In the genomic region with DNA sequence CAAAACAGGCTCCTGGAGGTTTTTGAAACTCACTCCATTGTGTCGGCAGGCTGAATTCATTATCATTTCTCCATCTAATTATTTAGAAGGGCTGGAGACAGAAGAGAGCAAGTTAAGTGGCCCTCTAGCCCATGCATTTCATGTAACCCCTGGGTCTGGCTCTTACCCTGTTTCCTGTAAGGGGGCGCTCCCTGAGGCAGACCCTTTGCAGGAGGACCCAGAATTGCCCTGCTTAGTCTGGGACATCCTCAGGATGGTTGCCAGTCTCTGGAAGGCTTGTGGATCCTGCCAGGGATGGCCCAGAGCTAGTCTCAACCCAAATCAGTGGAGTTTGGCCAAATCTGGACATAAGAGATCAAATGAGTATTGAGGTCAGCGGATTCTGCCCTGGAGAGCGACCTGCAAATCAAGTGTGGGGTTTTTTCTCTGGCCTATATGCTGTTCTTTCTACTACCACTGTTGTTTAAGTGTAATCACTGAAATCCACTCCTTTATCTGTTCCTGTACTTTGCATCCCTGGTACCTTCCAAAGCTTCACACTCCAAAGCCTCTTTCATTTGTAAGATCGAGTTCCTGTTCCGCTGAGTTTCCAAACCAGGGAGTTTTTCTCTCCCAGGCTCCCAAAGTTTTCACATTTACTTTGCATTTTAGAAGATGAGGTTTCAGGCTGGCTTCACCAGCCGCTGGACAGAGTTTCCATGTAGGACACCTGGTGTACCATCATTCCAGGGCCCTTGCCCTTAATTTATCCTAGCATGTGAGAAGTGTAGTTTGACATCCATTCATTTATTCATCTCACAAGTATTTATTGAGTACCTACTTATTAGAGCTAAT, we compare ENCODE assay signal across 8 cellular contexts. TPM values are rescaled to one million over a fixed set of nuclear protein-coding genes. Genes with fewer than 3 reads are reported as not detected.
DNase-seq lines count a peak whose midpoint lies in the region; ATAC-seq and TF ChIP-seq lines count a peak whose summit lies in the region.

No MANE protein-coding gene starts in this region.

- H3K4me1 ChIP-seq in Panc1 (ENCODE audit: control insufficient read depth, insufficient read depth, low read length), result peaks cover 77% of the 10 kb centered on the region
- peaks cover 89 to 100% (median 97%) of the 10 kb centered on the region in 4 donors for H3K4me1 ChIP-seq in esophagus muscularis mucosa
- H3K4me1 ChIP-seq in trophoblast cell (ENCODE audit: control insufficient read depth in 1 of 2, insufficient read depth in 2 of 2, low read length in 2 of 2), result peaks cover 26 to 35% of the 10 kb centered on the region in 2 experiments

- H2AK5ac ChIP-seq in trophoblast cell (ENCODE audit: low read length), result no peak overlapping the region

- no peak overlapping the region for H4K12ac ChIP-seq in trophoblast cell (ENCODE audit: low read depth, low read length)

- peaks cover under 1% of the 10 kb centered on the region; the same call in 1 of the 2 replicates for H3K36me3 ChIP-seq in Panc1 (ENCODE audit: control insufficient read depth, insufficient read depth, low read length)
- H3K36me3 ChIP-seq in esophagus muscularis mucosa, result no peaks in the 10 kb centered on the region
- H3K36me3 ChIP-seq in trophoblast cell (ENCODE audit: control insufficient read depth in 1 of 2, insufficient read depth in 2 of 2, low read length in 2 of 2), result peaks cover 0 to 2% of the 10 kb centered on the region in 2 experiments

- 68% methylated on average over 7 of the region's 7 CpGs for WGBS in esophagus muscularis mucosa
- WGBS in trophoblast cell (ENCODE audit: extremely low coverage, insufficient coverage, insufficient read length), result no CpG with 5 or more reads among the region's 7 CpGs

- H3K9ac ChIP-seq in trophoblast cell (ENCODE audit: low read length), result no peak overlapping the region

- peak overlapping the region; percentile 81 for H3K27ac Mint-ChIP-seq in CD4-positive, alpha-beta T cell

- POLR2A ChIA-PET in CD4-positive, alpha-beta T cell (lab: Charles Lee), result interaction anchor here (0.6 to 2.1 kb wide), 4 partner anchors 12 to 350 kb away, joined by 3 to 7 read pairs (median 4); no protein-coding TSS in a partner anchor
- POLR2A ChIA-PET in Panc1 (lab: Charles Lee), result no interaction called here

- no peak overlapping the region for H2BK120ac ChIP-seq in trophoblast cell (ENCODE audit: insufficient read depth, low read length, poor library complexity)

- peak overlapping the region; percentile 85 for H3K4ac ChIP-seq in trophoblast cell (ENCODE audit: low read depth, low read length)

- peaks cover 23% of the 10 kb centered on the region for H3K79me2 ChIP-seq in trophoblast cell (ENCODE audit: control insufficient read depth, insufficient read depth, low read length, poor library complexity)

- DNase-seq in CD4-positive, alpha-beta T cell, result no peak
- DNase-seq in Panc1 (ENCODE audit: low read depth, low spot score) (no peak), esophagus muscularis mucosa (ENCODE audit: extremely low spot score) (no peak), trophoblast cell (no peak), NOMO-1 treated with dmso at 0.1 percent for 144 hours (lab: John Stamatoyannopoulos, UW; ENCODE audit: unreplicated experiment) (no peak), COR-L47 (lab: John Stamatoyannopoulos, UW) (no peak), mesenteric fat pad (ENCODE audit: low spot score) (no peak), DMS 273 treated with DMSO at 0.1 percent for 48 hours (lab: John Stamatoyannopoulos, UW) (no peak)

- intact Hi-C loops in CD4-positive, alpha-beta T cell (cut with DNase I, micrococcal nuclease), result no loop called here
- intact Hi-C loops in Panc1 (cut with micrococcal nuclease; ENCODE audit: unreplicated experiment) (loop anchor here (10.0 kb wide), 1 partner anchor 605 kb away; no protein-coding TSS in a partner anchor), esophagus muscularis mucosa (cut with DNase I) (no loop called here)

- H3K4me3 ChIP-seq in Panc1 (ENCODE audit: low read depth in 2 of 2, low read length in 2 of 2) (no peak overlapping the region), esophagus muscularis mucosa (peak overlapping the region in 3 of 4 donors; percentile 3 to 37 (median 6)), trophoblast cell (ENCODE audit: low read depth, low read length) (no peak overlapping the region)

- peak overlapping the region; percentile 87 for H3K18ac ChIP-seq in trophoblast cell (ENCODE audit: low read length)

- in situ Hi-C loops in Panc1 (cut with HindIII; ENCODE audit: low pct_unique_long_range_greater_than_20kb, low sequenced_read_pairs), result no loop called here

- no peak for TF ChIP-seq POLR2A in esophagus muscularis mucosa (IDR thresholded peaks at IDR 0.05; ENCODE audit: low read depth)

- ATAC-seq in CD4-positive, alpha-beta T cell (ENCODE audit: poor library complexity), result no peak
- ATAC-seq in Panc1, result no peak

- H3K4me2 ChIP-seq in trophoblast cell (ENCODE audit: low read length), result no peak overlapping the region

- BruUV-seq in Panc1 (replicated peaks; lab: Mats Ljungman, UMichigan), result no TSS peak

- no peaks in the 10 kb centered on the region for H3K27me3 Mint-ChIP-seq in CD4-positive, alpha-beta T cell

- H3K4me1 Mint-ChIP-seq in CD4-positive, alpha-beta T cell (ENCODE audit: low read depth), result peaks cover 90% of the 10 kb centered on the region

- H3K27ac ChIP-seq in CD4-positive, alpha-beta T cell (ENCODE audit: low read depth, low read length), result peak overlapping the region; percentile 54
- H3K27ac ChIP-seq in Panc1 (ENCODE audit: low read length) (no peak overlapping the region), esophagus muscularis mucosa (replicated peaks in 1 of 4) (peak overlapping the region; percentile 85 to 100 (median 99)), trophoblast cell (ENCODE audit: low read depth, low read length) (no peak overlapping the region)

- peaks cover 6% of the 10 kb centered on the region for H3K79me1 ChIP-seq in trophoblast cell (ENCODE audit: low read length)

- H2AFZ ChIP-seq in trophoblast cell (ENCODE audit: insufficient read depth, low read length, poor library complexity), result no peak overlapping the region

- CTCF ChIA-PET in CD4-positive, alpha-beta T cell (lab: Charles Lee), result interaction anchor here (1.1 to 2.5 kb wide), 2 partner anchors 350 to 491 kb away, joined by 3 to 8 read pairs; no protein-coding TSS in a partner anchor
- CTCF ChIA-PET in Panc1 (lab: Charles Lee), result no interaction called here

- H3K9me3 ChIP-seq in CD4-positive, alpha-beta T cell (ENCODE audit: control insufficient read depth, low read length), result no peaks in the 10 kb centered on the region
- H3K9me3 ChIP-seq in Panc1 (ENCODE audit: control insufficient read depth, insufficient read depth, low read depth, low read length) (no peaks in the 10 kb centered on the region), esophagus muscularis mucosa (no peaks in the 10 kb centered on the region), trophoblast cell (ENCODE audit: insufficient read depth, low read depth, low read length) (no peaks in the 10 kb centered on the region)

- peak overlapping the region; percentile 69 for H2BK12ac ChIP-seq in trophoblast cell (ENCODE audit: low read length)

- H3K4me3 Mint-ChIP-seq in CD4-positive, alpha-beta T cell, result peak overlapping the region; percentile 82

- H4K91ac ChIP-seq in trophoblast cell (ENCODE audit: low read depth, low read length), result no peak overlapping the region

- peaks cover 28% of the 10 kb centered on the region for H3K36me3 Mint-ChIP-seq in CD4-positive, alpha-beta T cell (ENCODE audit: low read depth)

- no peak for TF ChIP-seq EP300 in esophagus muscularis mucosa (IDR thresholded peaks at IDR 0.05)

- H3K14ac ChIP-seq in trophoblast cell (ENCODE audit: low read length), result no peak overlapping the region

- no peaks in the 10 kb centered on the region for H3K9me3 Mint-ChIP-seq in CD4-positive, alpha-beta T cell

- TF ChIP-seq CTCF in CD4-positive, alpha-beta T cell (IDR thresholded peaks at IDR 0.05), result no peak
- TF ChIP-seq CTCF in Panc1 (IDR thresholded peaks at IDR 0.05) (0 out of 2 replicates have a peak, but pooled peaks have one; percentile 7), esophagus muscularis mucosa (IDR thresholded peaks at IDR 0.05) (no peak)

- H4K8ac ChIP-seq in trophoblast cell (ENCODE audit: low read depth, low read length), result no peak overlapping the region

- H2BK5ac ChIP-seq in trophoblast cell (ENCODE audit: low read depth, low read length, poor library complexity), result peak overlapping the region; percentile 4

- H3K27me3 ChIP-seq in CD4-positive, alpha-beta T cell (ENCODE audit: control insufficient read depth, insufficient read depth, low read length), result no peaks in the 10 kb centered on the region
- H3K27me3 ChIP-seq in Panc1 (ENCODE audit: control insufficient read depth, insufficient read depth, low read length) (no peaks in the 10 kb centered on the region), esophagus muscularis mucosa (no peaks in the 10 kb centered on the region), trophoblast cell (ENCODE audit: insufficient read depth, low read length) (no peaks in the 10 kb centered on the region)

- H3K23ac ChIP-seq in trophoblast cell (ENCODE audit: low read length), result no peak overlapping the region

RNA-seq across cellular contexts. Expression of gene KLF3, which starts 6.3 kb away (rescaled TPM):
- total RNA-seq in CD4-positive, alpha-beta T cell, result 100 to 1,000 TPM; 203 to 204 TPM
- total RNA-seq in Panc1 (2021; ENCODE audit: unreplicated experiment) (14.4 TPM), esophagus muscularis mucosa (10 to 100 TPM; 30.8 to 50.4 (median 40.4) TPM), mesenteric fat pad (41.9 TPM)
- polyA plus RNA-seq in Panc1 (2012; ENCODE audit: insufficient read length), result 5.5 TPM
- 26.3 and 28.6 TPM in 2 replicates for polyA plus RNA-seq in trophoblast cell (2013)

Comparison
In these comparisons a context has a peak if more than half of its experiments do, and no peak if none do; other contexts are left out.
1. H3K27ac ChIP-seq: peak in CD4-positive, alpha-beta T cell (single experiment) and esophagus muscularis mucosa (4 of 4); none in Panc1 (single experiment) and trophoblast cell (single experiment).
2. H3K4me3 ChIP-seq: peak in esophagus muscularis mucosa (3 of 4); none in Panc1 (0 of 2) and trophoblast cell (single experiment).